Comparison of ENCODE assay signal across 8 cellular contexts in genomic region chr3:112111785-112112402, GRCh38. TPM values are rescaled to one million over a fixed set of nuclear protein-coding genes. Genes with fewer than 3 reads are reported as not detected.
DNase-seq lines count a peak whose midpoint lies in the region; ATAC-seq and TF ChIP-seq lines count a peak whose summit lies in the region.

No MANE protein-coding gene starts in this region.

- H3K27ac ChIP-seq in HCT116 (ENCODE audit: low read depth, low read length) (no peak overlapping the region), SJCRH30 (no peak overlapping the region), gastrocnemius medialis (no peak overlapping the region)

- H3K9me2 ChIP-seq in HCT116 (ENCODE audit: insufficient read depth): no peaks in the 10 kb centered on the region

- no peak overlapping the region for H2AFZ ChIP-seq in HCT116 (ENCODE audit: low read depth, low read length, poor library complexity, severe bottlenecking)

- TF ChIP-seq RAD21 in HCT116 (IDR thresholded peaks at IDR 0.05; ENCODE audit: low read depth): peak; percentile 80

- POLR2A ChIA-PET in HCT116 (lab: Charles Lee): no interaction called here

- no peaks in the 10 kb centered on the region for H3K27me3 ChIP-seq in HCT116 (ENCODE audit: insufficient read depth, low read length)
- no peaks in the 10 kb centered on the region for H3K27me3 ChIP-seq in SJCRH30
- no peaks in the 10 kb centered on the region for H3K27me3 ChIP-seq in gastrocnemius medialis

- no peaks in the 10 kb centered on the region for H3K9me3 ChIP-seq in HCT116 (ENCODE audit: control insufficient read depth in 1 of 2, insufficient read depth in 1 of 2, low read depth in 1 of 2, low read length in 2 of 2)
- no peaks in the 10 kb centered on the region for H3K9me3 ChIP-seq in SJCRH30 (replicated peaks)
- H3K9me3 ChIP-seq in gastrocnemius medialis: no peaks in the 10 kb centered on the region

- DNase-seq in HCT116 (ENCODE audit: low read depth, low spot score): peak; percentile 46
- peak; percentile 71 for DNase-seq in M059J (ENCODE audit: low read depth)
- peak; percentile 57 to 83 for DNase-seq in SJCRH30
- DNase-seq in activated naive CD4-positive, alpha-beta T cell treated with anti-CD3 and anti-CD28 coated beads, Interleukin-2, amount 50 U/mL, for 16 hours: peak; percentile 52
- DNase-seq in left cardiac atrium: no peak
- no peak for DNase-seq in gastrocnemius medialis
- no peak for DNase-seq in 8988T

- in situ Hi-C loops in gastrocnemius medialis (cut with MboI; ENCODE audit: low sequenced_read_pairs in 4 of 4): loop anchor here in 1 of 4 donors (25.0 kb wide), 1 partner anchor 400 kb away; no protein-coding TSS in a partner anchor

- TF ChIP-seq CTCF in GM12873 (IDR thresholded peaks at IDR 0.05; ENCODE audit: insufficient read depth, low read depth, low read length, missing control alignments): peak; percentile 92
- TF ChIP-seq CTCF in HCT116 (IDR thresholded peaks at IDR 0.05 in 2 of 3, conservative IDR thresholded peaks at IDR 0.05 in 1 of 3; ENCODE audit: borderline replicate concordance in 1 of 3, insufficient read depth in 1 of 3, low read depth in 2 of 3, low read length in 2 of 3): peak; percentile 54 to 90 (median 77); a peak in 5 of 6 replicates
- peak in 4 of 5 experiments; percentile 9 to 52 (median 33) for TF ChIP-seq CTCF in gastrocnemius medialis (IDR thresholded peaks at IDR 0.05 in 4 of 5, conservative IDR thresholded peaks at IDR 0.05 in 1 of 5)

- ATAC-seq in HCT116 (peak; percentile 98), left cardiac atrium (peak; percentile 65 to 84), gastrocnemius medialis (no peak)

- peaks cover 0 to 6% of the 10 kb centered on the region in 2 experiments; a peak in 1 of 4 replicates for H3K4me1 ChIP-seq in HCT116 (ENCODE audit: control insufficient read depth in 1 of 2, insufficient read depth in 2 of 2, low read length in 2 of 2)
- peaks cover 4% of the 10 kb centered on the region; the same call in 1 of the 2 replicates for H3K4me1 ChIP-seq in SJCRH30
- no peaks in the 10 kb centered on the region for H3K4me1 ChIP-seq in gastrocnemius medialis

- RAD21 ChIA-PET in HCT116 (lab: Charles Lee; ENCODE audit: low non-redundant PET in 1 of 2, low total read pairs in 2 of 2, uncharacterized antibody in 2 of 2, unreplicated experiment in 2 of 2): interaction anchor here (0.6 to 1.0 kb wide), 2 partner anchors 69 to 382 kb away, joined by 3 read pairs; no protein-coding TSS in a partner anchor

- no TSS peak for BruUV-seq in HCT116 (replicated peaks; lab: Mats Ljungman, UMichigan)

- H3K4me3 ChIP-seq in HCT116 (replicated peaks in 1 of 2; ENCODE audit: low read depth in 1 of 2, low read length in 2 of 2) (no peak overlapping the region), SJCRH30 (no peak overlapping the region), gastrocnemius medialis (no peak overlapping the region)

- CTCF ChIA-PET in HCT116 (lab: Charles Lee): interaction anchor here (0.6 to 1.8 kb wide), 36 partner anchors 8 to 1515 kb away, joined by 3 to 15 read pairs (median 4); partner anchors contain the start of genes ATG3, GCSAM, SLC35A5 and SLC9C1

- no peak for TF ChIP-seq POLR2A in HCT116 (IDR thresholded peaks at IDR 0.05; ENCODE audit: borderline replicate concordance, extremely low read depth, insufficient read depth, insufficient read length)
- no peak for TF ChIP-seq POLR2A in gastrocnemius medialis (IDR thresholded peaks at IDR 0.05)

- H4K20me1 ChIP-seq in HCT116 (ENCODE audit: insufficient read depth): no peaks in the 10 kb centered on the region

- H3K4me2 ChIP-seq in HCT116 (ENCODE audit: low read length): no peak overlapping the region

- H3K36me3 ChIP-seq in HCT116 (ENCODE audit: control insufficient read depth in 1 of 2, insufficient read depth in 2 of 2, low read length in 2 of 2) (peaks cover 20 to 28% of the 10 kb centered on the region in 2 experiments; a peak in 3 of 4 replicates), SJCRH30 (no peaks in the 10 kb centered on the region), gastrocnemius medialis (no peaks in the 10 kb centered on the region)

- no peak overlapping the region for H3K9ac ChIP-seq in HCT116 (ENCODE audit: low read length)

- no peaks in the 10 kb centered on the region for H3K79me2 ChIP-seq in HCT116 (ENCODE audit: insufficient read depth, low read length)

- intact Hi-C loops in HCT116 (cut with micrococcal nuclease) (loop anchor here (1.0 to 10.0 kb wide), 3 partner anchors 407 to 863 kb away; partner anchors contain the start of gene CD200R1), left cardiac atrium (cut with DNase I) (loop anchor here in 1 of 2 donors (5.0 kb wide), 1 partner anchor 420 kb away; no protein-coding TSS in a partner anchor), gastrocnemius medialis (cut with DNase I; ENCODE audit: low total_unique reads) (loop anchor here (10.0 kb wide), 1 partner anchor 423 kb away; no protein-coding TSS in a partner anchor)

TF ChIP-seq in HCT116, 20 proteins besides CTCF, POLR2A, EP300 and RAD21:
- no peak for TF ChIP-seq ZBTB33 (IDR thresholded peaks at IDR 0.05; ENCODE audit: extremely low read depth, insufficient replicate concordance, low read length)
- no peak for TF ChIP-seq SP1 (IDR thresholded peaks at IDR 0.05; ENCODE audit: low read depth)
- TF ChIP-seq SRF (IDR thresholded peaks at IDR 0.05; ENCODE audit: low read depth): no peak
- TF ChIP-seq ELF1 (IDR thresholded peaks at IDR 0.05; ENCODE audit: borderline replicate concordance, low read depth): no peak
- no peak for TF ChIP-seq CEBPB (IDR thresholded peaks at IDR 0.05; ENCODE audit: low read depth)
- no peak for TF ChIP-seq EZH2 (IDR thresholded peaks at IDR 0.05)
- no peak for TF ChIP-seq JUND (IDR thresholded peaks at IDR 0.05)
- TF ChIP-seq POLR2AphosphoS5 (IDR thresholded peaks at IDR 0.05; ENCODE audit: low read depth, low read length): no peak
- no peak for TF ChIP-seq TCF7L2 (IDR thresholded peaks at IDR 0.05; ENCODE audit: borderline replicate concordance, extremely low read depth, insufficient read depth, insufficient read length)
- TF ChIP-seq EGR1 (IDR thresholded peaks at IDR 0.05; ENCODE audit: low read depth): no peak
- TF ChIP-seq SIN3A (IDR thresholded peaks at IDR 0.05; ENCODE audit: low read depth): no peak
- TF ChIP-seq ATF3 (IDR thresholded peaks at IDR 0.05): no peak
- TF ChIP-seq REST (IDR thresholded peaks at IDR 0.05; ENCODE audit: low read depth): no peak
- no peak for TF ChIP-seq ZFX (IDR thresholded peaks at IDR 0.05)
- no peak for TF ChIP-seq ZNF274 (IDR thresholded peaks at IDR 0.05; ENCODE audit: low read depth, low read length)

RNA-seq across cellular contexts. Expression of gene GCSAM, which starts 21.2 kb away (rescaled TPM):
- total RNA-seq in HCT116 (2021; ENCODE audit: unreplicated experiment) (not detected), left cardiac atrium (under 1 TPM; 0.08 to 0.35 TPM), gastrocnemius medialis (not detected)
- 0.42 and 0.56 TPM in 2 replicates for polyA plus RNA-seq in HCT116 (2012)
- not detected in 2 replicates for total RNA-seq in M059J (2014; rRNA removed; shearing (Covaris generic))
- total RNA-seq in SJCRH30 (2014; rRNA removed; shearing (Covaris generic)): not detected in 2 replicates

RNA-seq across cellular contexts. Expression of gene C3orf52, which starts 25.7 kb away (rescaled TPM):
- 14.3 TPM for total RNA-seq in HCT116 (2021; ENCODE audit: unreplicated experiment)
- 5.9 and 6.1 TPM in 2 replicates for polyA plus RNA-seq in HCT116 (2012)
- total RNA-seq in M059J (2014; rRNA removed; shearing (Covaris generic)): 10.9 and 12.6 TPM in 2 replicates
- 13.7 and 15.5 TPM in 2 replicates for total RNA-seq in SJCRH30 (2014; rRNA removed; shearing (Covaris generic))
- 1 to 10 TPM in 1 of 2 donors, under 1 TPM in 1; 0.41 to 1.5 TPM for total RNA-seq in left cardiac atrium
- total RNA-seq in gastrocnemius medialis: 1 to 10 TPM in 1 of 4 donors, under 1 TPM in 3; 0.39 to 1.1 (median 0.82) TPM

Comparison
In these comparisons a context has a peak if more than half of its experiments do, and no peak if none do; other contexts are left out.
1. CTCF ChIP-seq: peak in every context shown above with its lines; median percentile 92 in GM12873; 77 in HCT116; 33 in gastrocnemius medialis.
2. ATAC-seq: peak in HCT116 (single experiment) and left cardiac atrium (2 of 2); none in gastrocnemius medialis (0 of 2).
3. DNase-seq: peak in HCT116 (single experiment), M059J (single experiment), SJCRH30 (2 of 2) and activated naive CD4-positive, alpha-beta T cell treated with anti-CD3 and anti-CD28 coated beads, Interleukin-2, amount 50 U/mL, for 16 hours (single experiment); none in left cardiac atrium (single experiment), gastrocnemius medialis (0 of 2) and 8988T (single experiment).